8 cellular contexts compared by ENCODE assay signal in genomic region chr19:49929611-49930482, GRCh38. TPM values are rescaled to one million over a fixed set of nuclear protein-coding genes. Genes with fewer than 3 reads are reported as not detected.
DNase-seq lines count a peak whose midpoint lies in the region; ATAC-seq and TF ChIP-seq lines count a peak whose summit lies in the region.

No MANE protein-coding gene starts in this region.

- H3K4me1 ChIP-seq in DOHH2 (ENCODE audit: control insufficient read depth, low read length): peaks cover 37% of the 10 kb centered on the region
- H3K4me1 ChIP-seq in GM23338 (ENCODE audit: insufficient read depth): peaks cover 10% of the 10 kb centered on the region

- peaks cover 24% of the 10 kb centered on the region for H3K4me1 Mint-ChIP-seq in GM23338
- H3K4me1 Mint-ChIP-seq in activated T-helper 17 cell treated with anti-CD3 and anti-CD28 coated beads, Interleukin-2, amount 50 U/mL, for 72 hours: peaks cover 43% of the 10 kb centered on the region
- H3K4me1 Mint-ChIP-seq in natural killer cell treated with Interleukin-12 subunit alpha and Interleukin-12 subunit beta and Interleukin-15 and Interleukin-18, amount 100 ng/mL, for 72 hours (ENCODE audit: low read depth in 2 of 2): peaks cover 64 to 67% of the 10 kb centered on the region in 2 donors

- peaks cover 14% of the 10 kb centered on the region for H3K9me3 Mint-ChIP-seq in GM23338
- H3K9me3 Mint-ChIP-seq in activated T-helper 17 cell treated with anti-CD3 and anti-CD28 coated beads, Interleukin-2, amount 50 U/mL, for 72 hours: no peaks in the 10 kb centered on the region
- peaks cover 4% of the 10 kb centered on the region for H3K9me3 Mint-ChIP-seq in natural killer cell treated with Interleukin-12 subunit alpha and Interleukin-12 subunit beta and Interleukin-15 and Interleukin-18, amount 100 ng/mL, for 72 hours

- peak; percentile 98 for DNase-seq in GM23338 (ENCODE audit: low spot score)
- peak; percentile 96 for DNase-seq in LHCN-M2 (ENCODE audit: low read depth)
- DNase-seq in RPMI7951 (ENCODE audit: low read depth): peak; percentile 93
- DNase-seq in fibroblast of pulmonary artery (ENCODE audit: low read depth): peak; percentile 99
- DNase-seq in natural killer cell treated with Interleukin-12 subunit alpha and Interleukin-12 subunit beta and Interleukin-15 and Interleukin-18, amount 100 ng/mL, for 72 hours (ENCODE audit: low spot score): peak; percentile 92
- peak; percentile 89 for DNase-seq in stimulated activated naive CD4-positive, alpha-beta T cell treated with Interleukin-2 at 50 U/mL for 16 hours (lab: John Stamatoyannopoulos, UW)

- H3K79me2 ChIP-seq in DOHH2 (ENCODE audit: control insufficient read depth, low read length) (peaks cover 63% of the 10 kb centered on the region), GM23338 (replicated peaks; ENCODE audit: insufficient read depth) (peaks cover 48% of the 10 kb centered on the region)

- peaks cover 27% of the 10 kb centered on the region for H3K27me3 Mint-ChIP-seq in GM23338 (ENCODE audit: insufficient read depth, low read depth, poor library complexity)
- H3K27me3 Mint-ChIP-seq in activated T-helper 17 cell treated with anti-CD3 and anti-CD28 coated beads, Interleukin-2, amount 50 U/mL, for 72 hours: no peaks in the 10 kb centered on the region
- no peaks in the 10 kb centered on the region for H3K27me3 Mint-ChIP-seq in natural killer cell treated with Interleukin-12 subunit alpha and Interleukin-12 subunit beta and Interleukin-15 and Interleukin-18, amount 100 ng/mL, for 72 hours

- H2AFZ ChIP-seq in GM23338: peak overlapping the region; percentile 97

- peak overlapping the region; percentile 82 for H3K4me3 ChIP-seq in DOHH2 (ENCODE audit: low read length)
- H3K4me3 ChIP-seq in GM23338: peak overlapping the region; percentile 99
- peak overlapping the region; percentile 97 for H3K4me3 ChIP-seq in fibroblast of pulmonary artery (replicated peaks; ENCODE audit: low read depth, low read length)

- H3K9me3 ChIP-seq in DOHH2 (ENCODE audit: control insufficient read depth, insufficient read depth, low read length): no peaks in the 10 kb centered on the region

- H3K36me3 ChIP-seq in DOHH2 (ENCODE audit: control insufficient read depth, low read length) (peaks cover 73% of the 10 kb centered on the region), GM23338 (ENCODE audit: insufficient read depth) (peaks cover 13% of the 10 kb centered on the region)

- ATAC-seq in GM23338: peak; percentile 83
- peak; percentile 83 for ATAC-seq in activated T-helper 17 cell treated with anti-CD3 and anti-CD28 coated beads, Interleukin-2, amount 50 U/mL, for 72 hours (replicated peaks)
- ATAC-seq in natural killer cell treated with Interleukin-12 subunit alpha and Interleukin-12 subunit beta and Interleukin-15 and Interleukin-18, amount 100 ng/mL, for 72 hours: peak; percentile 92 to 93

- peaks cover 74% of the 10 kb centered on the region for H3K36me3 Mint-ChIP-seq in GM23338 (ENCODE audit: low read depth)
- H3K36me3 Mint-ChIP-seq in activated T-helper 17 cell treated with anti-CD3 and anti-CD28 coated beads, Interleukin-2, amount 50 U/mL, for 72 hours (ENCODE audit: low read depth): peaks cover 66% of the 10 kb centered on the region
- peaks cover 24% of the 10 kb centered on the region for H3K36me3 Mint-ChIP-seq in natural killer cell treated with Interleukin-12 subunit alpha and Interleukin-12 subunit beta and Interleukin-15 and Interleukin-18, amount 100 ng/mL, for 72 hours

- H3K4me2 ChIP-seq in DOHH2 (ENCODE audit: low read length): peak overlapping the region; percentile 94
- peak overlapping the region; percentile 100 for H3K4me2 ChIP-seq in GM23338

- H4K20me1 ChIP-seq in DOHH2 (ENCODE audit: control insufficient read depth, insufficient read depth, low read depth, low read length) (peaks cover 20% of the 10 kb centered on the region), GM23338 (replicated peaks; ENCODE audit: insufficient read depth) (peaks cover 28% of the 10 kb centered on the region)

- H3F3A ChIP-seq in DOHH2 (ENCODE audit: control insufficient read depth, insufficient read depth) (no peaks in the 10 kb centered on the region), GM23338 (replicated peaks; ENCODE audit: low read depth) (no peaks in the 10 kb centered on the region; the same call in none of the 2 replicates)

- H3K27me3 ChIP-seq in DOHH2 (ENCODE audit: control insufficient read depth, low read length) (no peaks in the 10 kb centered on the region), GM23338 (ENCODE audit: insufficient read depth) (no peaks in the 10 kb centered on the region)

- H3K9me2 ChIP-seq in DOHH2 (replicated peaks; ENCODE audit: control insufficient read depth, low read length) (no peaks in the 10 kb centered on the region), GM23338 (ENCODE audit: insufficient read depth) (no peaks in the 10 kb centered on the region)

- peak overlapping the region; percentile 93 for H3K4me3 Mint-ChIP-seq in GM23338
- peak overlapping the region; percentile 94 for H3K4me3 Mint-ChIP-seq in activated T-helper 17 cell treated with anti-CD3 and anti-CD28 coated beads, Interleukin-2, amount 50 U/mL, for 72 hours
- peak overlapping the region; percentile 97 for H3K4me3 Mint-ChIP-seq in natural killer cell treated with Interleukin-12 subunit alpha and Interleukin-12 subunit beta and Interleukin-15 and Interleukin-18, amount 100 ng/mL, for 72 hours

- H3K27ac ChIP-seq in DOHH2 (ENCODE audit: low read depth, low read length) (peak overlapping the region; percentile 86), GM23338 (ENCODE audit: low read depth) (peak overlapping the region; percentile 98)

- TF ChIP-seq CTCF in DOHH2 (IDR thresholded peaks at IDR 0.05; ENCODE audit: low read depth, low read length, poor library complexity, severe bottlenecking): no peak
- no peak for TF ChIP-seq CTCF in GM23338 (conservative IDR thresholded peaks at IDR 0.05; ENCODE audit: low read depth in 2 of 2)
- no peak for TF ChIP-seq CTCF in fibroblast of pulmonary artery (IDR thresholded peaks at IDR 0.05; ENCODE audit: low read length, missing control alignments)

- peak overlapping the region; percentile 99 for H3K27ac Mint-ChIP-seq in GM23338
- H3K27ac Mint-ChIP-seq in activated T-helper 17 cell treated with anti-CD3 and anti-CD28 coated beads, Interleukin-2, amount 50 U/mL, for 72 hours: peak overlapping the region; percentile 98
- H3K27ac Mint-ChIP-seq in natural killer cell treated with Interleukin-12 subunit alpha and Interleukin-12 subunit beta and Interleukin-15 and Interleukin-18, amount 100 ng/mL, for 72 hours: peak overlapping the region; percentile 89 to 93

TF ChIP-seq in GM23338, 12 proteins besides CTCF, POLR2A, EP300 and RAD21:
- TF ChIP-seq POLR2AphosphoS5 (IDR thresholded peaks at IDR 0.05; ENCODE audit: low read depth): peak; percentile 95
- no peak for TF ChIP-seq JUNB (IDR thresholded peaks at IDR 0.05; ENCODE audit: unreplicated experiment)
- peak; percentile 62 for TF ChIP-seq CREB1 (CRISPR knock-in tag; IDR thresholded peaks at IDR 0.05; ENCODE audit: low read depth)

RNA-seq across cellular contexts. Expression of gene NUP62, which starts 0.5 kb away (rescaled TPM):
- 87.7 and 99.4 TPM in 2 replicates for total RNA-seq in GM23338 (2014; rRNA removed; shearing (Covaris generic))
- 54.0 and 55.5 TPM in 2 replicates for polyA plus RNA-seq in GM23338 (2016; fragmentation: Nextera tagmentation; extraction: Ambion mirVana)
- 73.7 and 74.5 TPM in 2 replicates for total RNA-seq in LHCN-M2 (2014; rRNA removed)
- polyA plus RNA-seq in LHCN-M2 (2012): 47.5 TPM
- total RNA-seq in RPMI7951 (2014; rRNA removed; shearing (Covaris generic)): 51.0 and 69.7 TPM in 2 replicates
- 100 to 1,000 TPM; 158 to 172 TPM for total RNA-seq in activated T-helper 17 cell treated with anti-CD3 and anti-CD28 coated beads, Interleukin-2, amount 50 U/mL, for 72 hours
- 100 to 1,000 TPM; 109 to 187 TPM for total RNA-seq in natural killer cell treated with Interleukin-12 subunit alpha and Interleukin-12 subunit beta and Interleukin-15 and Interleukin-18, amount 100 ng/mL, for 72 hours

RNA-seq across cellular contexts. Expression of gene ATF5, which starts 0.8 kb away (rescaled TPM):
- total RNA-seq in GM23338 (2014; rRNA removed; shearing (Covaris generic)): 7.4 and 8.2 TPM in 2 replicates
- polyA plus RNA-seq in GM23338 (2016; fragmentation: Nextera tagmentation; extraction: Ambion mirVana): 9.6 and 10.3 TPM in 2 replicates
- total RNA-seq in LHCN-M2 (2014; rRNA removed): 14.1 and 14.7 TPM in 2 replicates
- 30.3 TPM for polyA plus RNA-seq in LHCN-M2 (2012)
- total RNA-seq in RPMI7951 (2014; rRNA removed; shearing (Covaris generic)): 9.5 and 11.6 TPM in 2 replicates
- total RNA-seq in activated T-helper 17 cell treated with anti-CD3 and anti-CD28 coated beads, Interleukin-2, amount 50 U/mL, for 72 hours: 10 to 100 TPM; 26.0 to 28.6 TPM
- 10 to 100 TPM; 12.1 to 12.4 TPM for total RNA-seq in natural killer cell treated with Interleukin-12 subunit alpha and Interleukin-12 subunit beta and Interleukin-15 and Interleukin-18, amount 100 ng/mL, for 72 hours

RNA-seq across cellular contexts. Expression of gene SIGLEC11, which starts 31.1 kb away (rescaled TPM):
- total RNA-seq in GM23338 (2014; rRNA removed; shearing (Covaris generic)): not detected in 2 replicates
- polyA plus RNA-seq in GM23338 (2016; fragmentation: Nextera tagmentation; extraction: Ambion mirVana): not detected in 2 replicates
- not detected in 2 replicates for total RNA-seq in LHCN-M2 (2014; rRNA removed)
- not detected for polyA plus RNA-seq in LHCN-M2 (2012)
- total RNA-seq in RPMI7951 (2014; rRNA removed; shearing (Covaris generic)): not detected in 2 replicates
- total RNA-seq in activated T-helper 17 cell treated with anti-CD3 and anti-CD28 coated beads, Interleukin-2, amount 50 U/mL, for 72 hours: not detected
- total RNA-seq in natural killer cell treated with Interleukin-12 subunit alpha and Interleukin-12 subunit beta and Interleukin-15 and Interleukin-18, amount 100 ng/mL, for 72 hours: not detected

RNA-seq across cellular contexts. Expression of gene IL4I1, which starts 33.2 kb away (rescaled TPM):
- total RNA-seq in GM23338 (2014; rRNA removed; shearing (Covaris generic)): 0.50 and 0.69 TPM in 2 replicates
- 0.57 and 0.60 TPM in 2 replicates for polyA plus RNA-seq in GM23338 (2016; fragmentation: Nextera tagmentation; extraction: Ambion mirVana)
- 0.34 TPM in 1 of 2 replicates, not detected in the other for total RNA-seq in LHCN-M2 (2014; rRNA removed)
- 1.1 TPM for polyA plus RNA-seq in LHCN-M2 (2012)
- total RNA-seq in RPMI7951 (2014; rRNA removed; shearing (Covaris generic)): 0.39 and 1.3 TPM in 2 replicates
- total RNA-seq in activated T-helper 17 cell treated with anti-CD3 and anti-CD28 coated beads, Interleukin-2, amount 50 U/mL, for 72 hours: 100 to 1,000 TPM in 1 of 2 donors, 10 to 100 TPM in 1; 42.0 to 177 TPM
- total RNA-seq in natural killer cell treated with Interleukin-12 subunit alpha and Interleukin-12 subunit beta and Interleukin-15 and Interleukin-18, amount 100 ng/mL, for 72 hours: 10 to 100 TPM in 1 of 2 donors, 1 to 10 TPM in 1; 2.4 to 15.1 TPM

RNA-seq across cellular contexts. Expression of gene TBC1D17, which starts 52.3 kb away (rescaled TPM):
- 12.1 and 19.3 TPM in 2 replicates for total RNA-seq in GM23338 (2014; rRNA removed; shearing (Covaris generic))
- 39.5 and 43.1 TPM in 2 replicates for polyA plus RNA-seq in GM23338 (2016; fragmentation: Nextera tagmentation; extraction: Ambion mirVana)
- 7.5 and 9.8 TPM in 2 replicates for total RNA-seq in LHCN-M2 (2014; rRNA removed)
- polyA plus RNA-seq in LHCN-M2 (2012): 40.4 TPM
- 10.3 and 12.3 TPM in 2 replicates for total RNA-seq in RPMI7951 (2014; rRNA removed; shearing (Covaris generic))
- 10 to 100 TPM; 21.4 to 57.4 TPM for total RNA-seq in activated T-helper 17 cell treated with anti-CD3 and anti-CD28 coated beads, Interleukin-2, amount 50 U/mL, for 72 hours
- 10 to 100 TPM; 26.0 to 34.0 TPM for total RNA-seq in natural killer cell treated with Interleukin-12 subunit alpha and Interleukin-12 subunit beta and Interleukin-15 and Interleukin-18, amount 100 ng/mL, for 72 hours

Comparison
In these comparisons a context has a peak if more than half of its experiments do, and no peak if none do; other contexts are left out.
1. Peak in every context shown above with its lines: DNase-seq, ATAC-seq, H3K4me3 ChIP-seq and H3K27ac ChIP-seq.